ENCODE assay signal across 2 cellular contexts in genomic region chr19:49422407-49423277, GRCh38.
TF ChIP-seq lines count a peak whose summit lies in the region.

No MANE protein-coding gene starts in this region.

TF ChIP-seq in GM12878, 131 proteins besides CTCF, POLR2A, EP300 and RAD21:
- TF ChIP-seq EED (IDR thresholded peaks at IDR 0.05; ENCODE audit: low read depth) (no peak), MTA3 (IDR thresholded peaks at IDR 0.05; ENCODE audit: borderline replicate concordance, low read length) (no peak), WRNIP1 (IDR thresholded peaks at IDR 0.05; ENCODE audit: borderline replicate concordance, low read depth, low read length) (no peak), DPF2 (IDR thresholded peaks at IDR 0.05) (no peak), CREM (IDR thresholded peaks at IDR 0.05; ENCODE audit: low read depth) (no peak), ZNF384 (IDR thresholded peaks at IDR 0.05; ENCODE audit: borderline replicate concordance, low read depth, low read length) (no peak), POU2F2 (IDR thresholded peaks at IDR 0.05; ENCODE audit: borderline replicate concordance, low read depth, low read length) (no peak), TARDBP (IDR thresholded peaks at IDR 0.05; ENCODE audit: borderline replicate concordance) (no peak), EZH2 (IDR thresholded peaks at IDR 0.05; ENCODE audit: borderline replicate concordance, control insufficient read depth, low read depth, low read length) (0 out of 2 replicates have a peak, but pooled peaks have one; percentile 11), GATAD2B (conservative IDR thresholded peaks at IDR 0.05; ENCODE audit: low read depth) (no peak), LARP7 (IDR thresholded peaks at IDR 0.05) (no peak), HDGF (IDR thresholded peaks at IDR 0.05) (no peak), SPI1 (IDR thresholded peaks at IDR 0.05; ENCODE audit: borderline replicate concordance, insufficient read depth, low read depth, low read length) (peak; percentile 13; the same call in 1 of the 2 replicates), RFX5 (IDR thresholded peaks at IDR 0.05; ENCODE audit: low read depth, low read length) (no peak), BHLHE40 (IDR thresholded peaks at IDR 0.05; ENCODE audit: borderline replicate concordance in 1 of 2, low read depth in 2 of 2, low read length in 1 of 2) (0 out of 4 replicates have a peak, but pooled peaks of 1 of the 2 experiments have one; percentile 6), BACH1 (IDR thresholded peaks at IDR 0.05; ENCODE audit: borderline replicate concordance) (no peak), NFXL1 (IDR thresholded peaks at IDR 0.05; ENCODE audit: borderline replicate concordance) (no peak), HDAC2 (IDR thresholded peaks at IDR 0.05) (no peak; the same call in 1 of the 2 replicates), HDAC6 (IDR thresholded peaks at IDR 0.05; ENCODE audit: unreplicated experiment) (peak; percentile 93), E4F1 (IDR thresholded peaks at IDR 0.05; ENCODE audit: borderline replicate concordance, partially characterized antibody) (no peak)
- TF ChIP-seq, protein P1, sequence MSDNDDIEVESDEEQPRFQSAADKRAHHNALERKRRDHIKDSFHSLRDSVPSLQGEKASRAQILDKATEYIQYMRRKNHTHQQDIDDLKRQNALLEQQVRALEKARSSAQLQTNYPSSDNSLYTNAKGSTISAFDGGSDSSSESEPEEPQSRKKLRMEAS (IDR thresholded peaks at IDR 0.05; ENCODE audit: low read depth, low read length): no peak
- TF ChIP-seq, protein P2, sequence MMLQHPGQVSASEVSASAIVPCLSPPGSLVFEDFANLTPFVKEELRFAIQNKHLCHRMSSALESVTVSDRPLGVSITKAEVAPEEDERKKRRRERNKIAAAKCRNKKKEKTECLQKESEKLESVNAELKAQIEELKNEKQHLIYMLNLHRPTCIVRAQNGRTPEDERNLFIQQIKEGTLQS (IDR thresholded peaks at IDR 0.05; ENCODE audit: borderline replicate concordance, extremely low read depth, low read depth, low read length): no peak
- TF ChIP-seq, protein P3, sequence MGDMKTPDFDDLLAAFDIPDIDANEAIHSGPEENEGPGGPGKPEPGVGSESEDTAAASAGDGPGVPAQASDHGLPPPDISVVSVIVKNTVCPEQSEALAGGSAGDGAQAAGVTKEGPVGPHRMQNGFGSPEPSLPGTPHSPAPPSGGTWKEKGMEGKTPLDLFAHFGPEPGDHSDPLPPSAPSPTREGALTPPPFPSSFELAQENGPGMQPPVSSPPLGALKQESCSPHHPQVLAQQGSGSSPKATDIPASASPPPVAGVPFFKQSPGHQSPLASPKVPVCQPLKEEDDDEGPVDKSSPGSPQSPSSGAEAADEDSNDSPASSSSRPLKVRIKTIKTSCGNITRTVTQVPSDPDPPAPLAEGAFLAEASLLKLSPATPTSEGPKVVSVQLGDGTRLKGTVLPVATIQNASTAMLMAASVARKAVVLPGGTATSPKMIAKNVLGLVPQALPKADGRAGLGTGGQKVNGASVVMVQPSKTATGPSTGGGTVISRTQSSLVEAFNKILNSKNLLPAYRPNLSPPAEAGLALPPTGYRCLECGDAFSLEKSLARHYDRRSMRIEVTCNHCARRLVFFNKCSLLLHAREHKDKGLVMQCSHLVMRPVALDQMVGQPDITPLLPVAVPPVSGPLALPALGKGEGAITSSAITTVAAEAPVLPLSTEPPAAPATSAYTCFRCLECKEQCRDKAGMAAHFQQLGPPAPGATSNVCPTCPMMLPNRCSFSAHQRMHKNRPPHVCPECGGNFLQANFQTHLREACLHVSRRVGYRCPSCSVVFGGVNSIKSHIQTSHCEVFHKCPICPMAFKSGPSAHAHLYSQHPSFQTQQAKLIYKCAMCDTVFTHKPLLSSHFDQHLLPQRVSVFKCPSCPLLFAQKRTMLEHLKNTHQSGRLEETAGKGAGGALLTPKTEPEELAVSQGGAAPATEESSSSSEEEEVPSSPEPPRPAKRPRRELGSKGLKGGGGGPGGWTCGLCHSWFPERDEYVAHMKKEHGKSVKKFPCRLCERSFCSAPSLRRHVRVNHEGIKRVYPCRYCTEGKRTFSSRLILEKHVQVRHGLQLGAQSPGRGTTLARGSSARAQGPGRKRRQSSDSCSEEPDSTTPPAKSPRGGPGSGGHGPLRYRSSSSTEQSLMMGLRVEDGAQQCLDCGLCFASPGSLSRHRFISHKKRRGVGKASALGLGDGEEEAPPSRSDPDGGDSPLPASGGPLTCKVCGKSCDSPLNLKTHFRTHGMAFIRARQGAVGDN (IDR thresholded peaks at IDR 0.05): no peak

TF ChIP-seq in neural cell, 6 proteins besides CTCF, POLR2A, EP300 and RAD21:
- TF ChIP-seq POLR2AphosphoS5 (IDR thresholded peaks at IDR 0.05): no peak
- no peak for TF ChIP-seq EZH2 (IDR thresholded peaks at IDR 0.05; ENCODE audit: borderline replicate concordance, insufficient read depth, low read length, poor library complexity, severe bottlenecking)
- TF ChIP-seq REST (IDR thresholded peaks at IDR 0.05; ENCODE audit: borderline replicate concordance): no peak
- no peak for TF ChIP-seq SMC3 (conservative IDR thresholded peaks at IDR 0.05; ENCODE audit: poor library complexity)
- no peak for TF ChIP-seq TAF1 (IDR thresholded peaks at IDR 0.05; ENCODE audit: low read depth)
- TF ChIP-seq MXI1 (conservative IDR thresholded peaks at IDR 0.05; ENCODE audit: poor library complexity, severe bottlenecking): no peak
